ENCODE assay signal across 8 cellular contexts in genomic region chr6:112087136-112087908, GRCh38. TPM values are rescaled to one million over a fixed set of nuclear protein-coding genes. Genes with fewer than 3 reads are reported as not detected.
A peak's percentile ranks its signal among the peaks of the same experiment; 100 is the strongest.
DNase-seq lines count a peak whose midpoint lies in the region; ATAC-seq, FAIRE-seq and TF ChIP-seq lines count a peak whose summit lies in the region.

Gene FAM229B (plus strand): TSS chr6:112087591. CDS start chr6:112099284, 11,693 bp downstream.
Gene TUBE1 (minus strand): TSS chr6:112087482. CDS start chr6:112087434, 48 bp downstream.

- H3K9me3 ChIP-seq in A549 (no peaks in the 10 kb centered on the region), iPS-18c (ENCODE audit: control insufficient read depth, insufficient read depth, low read length) (no peaks in the 10 kb centered on the region), skeletal muscle tissue (ENCODE audit: control insufficient read depth in 3 of 3, low read length in 3 of 3) (no peaks in the 10 kb centered on the region)

- H3K9ac ChIP-seq in skeletal muscle tissue (ENCODE audit: low read depth in 1 of 3, low read length in 3 of 3), result peak within 1 kb of the TSS; percentile 84 to 92 (median 87)

- peaks cover 3 to 11% (median 4%) of the 10 kb centered on the region in 3 donors for H3K36me3 ChIP-seq in skeletal muscle tissue (ENCODE audit: control insufficient read depth in 3 of 3, insufficient read depth in 3 of 3, low read length in 3 of 3)

- POLR2A ChIA-PET in A549 (lab: Yijun Ruan, JAX), result interaction anchor here (0.6 kb wide), 1 partner anchor 812 kb away, joined by 3 read pairs; no protein-coding TSS in a partner anchor

- H3K4me2 ChIP-seq in A549, result peak within 1 kb of the TSS; percentile 81

- TF ChIP-seq RAD21 in A549 (conservative IDR thresholded peaks at IDR 0.05 in 1 of 2, IDR thresholded peaks at IDR 0.05 in 1 of 2), result no peak

- no peak for FAIRE-seq in A549 (lab: Jason Lieb, UNC)

- TF ChIP-seq EP300 in A549 (IDR thresholded peaks at IDR 0.05), result no peak

- peaks cover 6% of the 10 kb centered on the region; the same call in 2 of the 3 replicates for H3K4me1 ChIP-seq in A549
- peaks cover 0 to 15% (median 7%) of the 10 kb centered on the region in 3 donors for H3K4me1 ChIP-seq in skeletal muscle tissue (ENCODE audit: control insufficient read depth in 3 of 3, insufficient read depth in 3 of 3, low read length in 3 of 3)

- 2% methylated on average over 31 of the region's 60 CpGs for WGBS in A549 (ENCODE audit: missing lambda C conversion rate)

- DNase-seq in A549 (ENCODE audit: low read depth in 1 of 2, low spot score in 1 of 2) (peak; percentile 39 to 95), NCI-H2107 treated with DMSO at 0.1 percent for 48 hours (lab: John Stamatoyannopoulos, UW; ENCODE audit: unreplicated experiment) (peak; percentile 87), UCSD-AML1 (lab: John Stamatoyannopoulos, UW; ENCODE audit: unreplicated experiment) (peak; percentile 88), T47D (ENCODE audit: low read depth in 1 of 2, low spot score in 1 of 2) (peak; percentile 61 to 94)

- ATAC-seq in A549 (peak; percentile 95 to 96), HG03064 (IDR thresholded peaks at IDR 0.05; ENCODE audit: low read depth, unreplicated experiment) (peak; percentile 98)

- in situ Hi-C loops in T47D (cut with HindIII; ENCODE audit: low pct_unique_long_range_greater_than_20kb, low sequenced_read_pairs), result no loop called here

- CTCF ChIA-PET in A549 (lab: Yijun Ruan, JAX), result interaction anchor here (0.6 to 3.2 kb wide), 13 partner anchors 8 to 1737 kb away, joined by 3 to 34 read pairs (median 4); no protein-coding TSS in a partner anchor

- TF ChIP-seq CTCF in A549 (IDR thresholded peaks at IDR 0.05), result no peak

- H3K4me3 ChIP-seq in A549 (peak within 1 kb of the TSS; percentile 80), iPS-18c (ENCODE audit: insufficient read depth, low read depth, low read length) (peak within 1 kb of the TSS; percentile 71), skeletal muscle tissue (ENCODE audit: low read length in 3 of 3) (peak within 1 kb of the TSS; percentile 88 to 93 (median 92))

- TF ChIP-seq POLR2A in A549 (IDR thresholded peaks at IDR 0.05; ENCODE audit: low read length) (peak; percentile 61), GM18526 (IDR thresholded peaks at IDR 0.05; ENCODE audit: extremely low read depth, insufficient read length) (peak; percentile 74)

- H3K27ac ChIP-seq in A549 (peak within 1 kb of the TSS; percentile 84 to 90), skeletal muscle tissue (ENCODE audit: low read depth, low read length) (peak within 1 kb of the TSS; percentile 80)

- H3K27me3 ChIP-seq in skeletal muscle tissue (ENCODE audit: control insufficient read depth in 3 of 3, insufficient read depth in 3 of 3, low read length in 3 of 3), result no peaks in the 10 kb centered on the region

TF ChIP-seq in A549, 52 proteins besides CTCF, POLR2A, EP300 and RAD21:
- TF ChIP-seq MAX (IDR thresholded peaks at IDR 0.05) (0 out of 2 replicates have a peak, but pooled peaks have one; percentile 56), RNF2 (IDR thresholded peaks at IDR 0.05; ENCODE audit: borderline replicate concordance, low read depth) (no peak), TP53 (CRISPR knock-in tag; IDR thresholded peaks at IDR 0.05) (no peak), BCL3 (IDR thresholded peaks at IDR 0.05) (peak; percentile 53; the same call in 1 of the 3 replicates), USF2 (IDR thresholded peaks at IDR 0.05) (no peak), HOXB5 (CRISPR knock-in tag; IDR thresholded peaks at IDR 0.05) (no peak)

RNA-seq across cellular contexts. Expression of gene FAM229B, which starts in this region (rescaled TPM):
- polyA plus RNA-seq in A549 (2011; rRNA removed), result 17.3 and 20.2 TPM in 2 replicates
- polyA plus RNA-seq in A549 (2012; cell fraction: cytosol; rRNA removed), result 5.5 and 5.8 TPM in 2 replicates
- 1.3 and 2.1 TPM in 2 replicates for polyA plus RNA-seq in A549 (2012; cell fraction: nucleus; rRNA removed)
- 8.7 to 10.4 TPM (median 9.9 TPM) in 3 replicates for polyA plus RNA-seq in A549 (2017; fragmentation: RNase III; extraction: RNeasy Plus Mini Kit Qiagen cat#74134 plus additional on column Dnase treatment)
- polyA minus RNA-seq in A549 (2011; rRNA and poly(A)+ RNA removed), result 1.2 and 2.2 TPM in 2 replicates
- 6.3 TPM for total RNA-seq in skeletal muscle tissue

RNA-seq across cellular contexts. Expression of gene TUBE1, which starts in this region (rescaled TPM):
- polyA plus RNA-seq in A549 (2011; rRNA removed), result 20.3 and 32.5 TPM in 2 replicates
- 4.3 and 5.7 TPM in 2 replicates for polyA plus RNA-seq in A549 (2012; cell fraction: cytosol; rRNA removed)
- 6.5 TPM in 2 replicates for polyA plus RNA-seq in A549 (2012; cell fraction: nucleus; rRNA removed)
- 6.8 to 9.7 TPM (median 7.2 TPM) in 3 replicates for polyA plus RNA-seq in A549 (2017; fragmentation: RNase III; extraction: RNeasy Plus Mini Kit Qiagen cat#74134 plus additional on column Dnase treatment)
- 9.1 and 9.5 TPM in 2 replicates for polyA minus RNA-seq in A549 (2011; rRNA and poly(A)+ RNA removed)
- 20.9 TPM for total RNA-seq in skeletal muscle tissue

Comparison
In these comparisons a context has a peak if more than half of its experiments do, and no peak if none do; other contexts are left out.
1. Peak in every context shown above with its lines: DNase-seq, ATAC-seq, H3K4me3 ChIP-seq and H3K27ac ChIP-seq.